4 cellular contexts compared by ENCODE assay signal in genomic region chr17:61572547-61572946, GRCh38. TPM values are rescaled to one million over a fixed set of nuclear protein-coding genes. Genes with fewer than 3 reads are reported as not detected.
"Had no signal": no experiment of that assay in that cellular context is flagged by ENCODE, and none has a peak within 500 bp of the region (broad histone marks: within the 10 kb centered on the region; RNA-seq: fewer than 3 reads in every experiment).

No MANE protein-coding gene starts in this region.

RNA-seq across cellular contexts. Expression of gene NACA2, which starts 18.5 kb away (rescaled TPM):
- total RNA-seq: LHCN-M2, M059J, MCF 10A, NCI-H460 had no signal
